ENCODE assay signal across 1 cellular context in genomic region chr22:35070451-35071093, GRCh38.
A peak's percentile ranks its signal among the peaks of the same experiment; 100 is the strongest.
TF ChIP-seq lines count a peak whose summit lies in the region.

No MANE protein-coding gene starts in this region.

TF ChIP-seq in IMR-90, 13 proteins besides CTCF, POLR2A, EP300 and RAD21:
- TF ChIP-seq, protein P1, sequence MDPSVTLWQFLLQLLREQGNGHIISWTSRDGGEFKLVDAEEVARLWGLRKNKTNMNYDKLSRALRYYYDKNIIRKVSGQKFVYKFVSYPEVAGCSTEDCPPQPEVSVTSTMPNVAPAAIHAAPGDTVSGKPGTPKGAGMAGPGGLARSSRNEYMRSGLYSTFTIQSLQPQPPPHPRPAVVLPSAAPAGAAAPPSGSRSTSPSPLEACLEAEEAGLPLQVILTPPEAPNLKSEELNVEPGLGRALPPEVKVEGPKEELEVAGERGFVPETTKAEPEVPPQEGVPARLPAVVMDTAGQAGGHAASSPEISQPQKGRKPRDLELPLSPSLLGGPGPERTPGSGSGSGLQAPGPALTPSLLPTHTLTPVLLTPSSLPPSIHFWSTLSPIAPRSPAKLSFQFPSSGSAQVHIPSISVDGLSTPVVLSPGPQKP (IDR thresholded peaks at IDR 0.05; ENCODE audit: borderline replicate concordance, low read depth, low read length), result no peak
- TF ChIP-seq MAFK (IDR thresholded peaks at IDR 0.05; ENCODE audit: low read depth, low read length) (no peak), CEBPB (IDR thresholded peaks at IDR 0.05; ENCODE audit: low read depth, low read length) (peak; percentile 69)
